In the genomic region with DNA sequence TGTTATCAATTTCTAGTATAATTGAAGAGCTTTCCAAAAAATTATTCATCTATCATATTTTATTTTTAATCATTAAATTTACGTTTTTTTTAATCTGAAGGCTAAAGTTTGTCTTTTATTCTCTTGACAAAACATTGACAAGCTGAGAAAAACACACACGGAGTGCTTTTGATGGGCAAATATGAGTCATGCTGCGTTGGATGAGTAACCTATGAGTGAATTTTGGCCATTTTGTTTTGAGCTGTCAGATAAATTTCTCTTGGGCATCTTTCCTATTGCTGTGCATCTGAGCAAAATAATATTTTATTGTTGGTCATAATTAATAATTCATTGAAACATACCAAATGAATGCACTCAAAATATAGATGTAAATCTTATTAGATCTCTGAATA, we compare ENCODE assay signal across 14 cellular contexts.
DNase-seq lines count a peak whose midpoint lies in the region; ATAC-seq and TF ChIP-seq lines count a peak whose summit lies in the region.
"Had no signal": no experiment of that assay in that cellular context is flagged by ENCODE, and none has a peak within 500 bp of the region (broad histone marks: within the 10 kb centered on the region; RNA-seq: fewer than 3 reads in every experiment).

No MANE protein-coding gene starts in this region.

- H2BK5ac ChIP-seq in H9 (ENCODE audit: insufficient read length, low read length) = no peak overlapping the region

- no peaks in the 10 kb centered on the region for H3K9me3 ChIP-seq in H9 (ENCODE audit: control insufficient read depth, low read depth, low read length)
- H3K9me3 ChIP-seq: mucosa of descending colon, pancreas, tibial artery had no signal

- H3K27ac ChIP-seq in H9 (ENCODE audit: insufficient read length, low read depth, low read length) = no peak overlapping the region
- H3K27ac ChIP-seq: pancreas, tibial artery had no signal

- no peak overlapping the region for H3K23ac ChIP-seq in H9 (ENCODE audit: insufficient read length, low read depth, low read length)

- no peak overlapping the region for H4K91ac ChIP-seq in H9 (ENCODE audit: insufficient read length, low read depth, low read length)

- H3K4me3 ChIP-seq in astrocyte of the spinal cord (ENCODE audit: low read depth, low read length) = no peak overlapping the region
- H3K4me3 ChIP-seq: GM23338, mucosa of descending colon, pancreas, tibial artery had no signal

- no peak overlapping the region for H2BK120ac ChIP-seq in H9 (ENCODE audit: low read depth, low read length, poor library complexity, severe bottlenecking)

- H3K4me2 ChIP-seq in H9 (ENCODE audit: insufficient read depth, insufficient read length, low read length) = no peak overlapping the region
- H3K4me2 ChIP-seq: GM23338 had no signal

- H4K20me1 ChIP-seq in H9 (ENCODE audit: control insufficient read depth, insufficient read depth, insufficient read length) = no peaks in the 10 kb centered on the region

- H3K18ac ChIP-seq in H9 (ENCODE audit: insufficient read length, low read depth, low read length) = no peak overlapping the region

- H3K4me1 Mint-ChIP-seq in type B pancreatic cell (ENCODE audit: unreplicated experiment) (peaks cover 25% of the 10 kb centered on the region), H9 (peaks cover 23 to 27% of the 10 kb centered on the region in 2 experiments)
- H3K4me1 Mint-ChIP-seq: activated naive CD8-positive, alpha-beta T cell treated with anti-CD3 and anti-CD28 coated beads for 36 hours had no signal

- peak; percentile 42 for ATAC-seq in GM21360 (IDR thresholded peaks at IDR 0.05; ENCODE audit: unreplicated experiment)
- peak; percentile 40 for ATAC-seq in HG03469 (IDR thresholded peaks at IDR 0.05; ENCODE audit: unreplicated experiment)
- ATAC-seq: CD8-positive, alpha-beta T cell had no signal

- H3K4ac ChIP-seq in H9 (ENCODE audit: low read depth, low read length) = no peak overlapping the region

- no peak overlapping the region for H2AFZ ChIP-seq in H9 (ENCODE audit: low read length)
- H2AFZ ChIP-seq: GM23338 had no signal

- H3K56ac ChIP-seq in H9 (ENCODE audit: insufficient read length, low read depth, low read length) = no peak overlapping the region

- no peaks in the 10 kb centered on the region for H3K79me2 ChIP-seq in H9 (ENCODE audit: insufficient read depth, low read length)

- H3K23me2 ChIP-seq in H9 (ENCODE audit: insufficient read length, low read depth, low read length, poor library complexity, severe bottlenecking) = no peaks in the 10 kb centered on the region

- no peak overlapping the region for H3K4me3 Mint-ChIP-seq in type B pancreatic cell
- H3K4me3 Mint-ChIP-seq in H9 = no peak overlapping the region
- H3K4me3 Mint-ChIP-seq: activated naive CD8-positive, alpha-beta T cell treated with anti-CD3 and anti-CD28 coated beads for 36 hours; CD8-positive, alpha-beta T cell; GM23338 had no signal

- no peaks in the 10 kb centered on the region for H3K4me1 ChIP-seq in H9 (ENCODE audit: insufficient read depth, low read length)
- H3K4me1 ChIP-seq: pancreas, tibial artery had no signal

- H3T11ph ChIP-seq in H9 (ENCODE audit: low read length) = no peak overlapping the region

- no CpG with 5 or more reads among the region's 3 CpGs for WGBS in H9 (ENCODE audit: extremely low coverage, insufficient read length, low lambda C conversion rate)

- no peaks in the 10 kb centered on the region for H3K27me3 ChIP-seq in H9 (ENCODE audit: insufficient read depth, low read length)
- H3K27me3 ChIP-seq: pancreas, tibial artery had no signal

- peaks cover 3% of the 10 kb centered on the region for H3K9me3 Mint-ChIP-seq in type B pancreatic cell
- peaks cover 2 to 5% of the 10 kb centered on the region in 2 experiments; a peak in 2 of 5 replicates for H3K9me3 Mint-ChIP-seq in H9
- H3K9me3 Mint-ChIP-seq: GM23338 had no signal

- no peaks in the 10 kb centered on the region for H3K79me1 ChIP-seq in H9 (ENCODE audit: insufficient read depth, low read depth, low read length, poor library complexity, severe bottlenecking)

- H3K14ac ChIP-seq in H9 (ENCODE audit: insufficient read depth, low read length) = no peak overlapping the region

- no peak overlapping the region for H4K8ac ChIP-seq in H9 (replicated peaks; ENCODE audit: insufficient read length, low read depth, low read length)

- no peak overlapping the region for H4K5ac ChIP-seq in H9 (ENCODE audit: insufficient read length, low read depth, low read length)

- H3K27ac Mint-ChIP-seq in type B pancreatic cell (no peak overlapping the region), H9 (no peak overlapping the region)
- H3K27ac Mint-ChIP-seq: activated naive CD8-positive, alpha-beta T cell treated with anti-CD3 and anti-CD28 coated beads for 36 hours; CD8-positive, alpha-beta T cell had no signal

- no peaks in the 10 kb centered on the region for H3K36me3 Mint-ChIP-seq in type B pancreatic cell
- H3K36me3 Mint-ChIP-seq in H9 (ENCODE audit: insufficient read depth in 1 of 3, low read depth in 3 of 3) = peaks cover 0 to 8% (median 2%) of the 10 kb centered on the region in 3 experiments; a peak in 3 of 7 replicates
- H3K36me3 Mint-ChIP-seq: activated naive CD8-positive, alpha-beta T cell treated with anti-CD3 and anti-CD28 coated beads for 36 hours; CD8-positive, alpha-beta T cell had no signal

- H3K9ac ChIP-seq in H9 (ENCODE audit: extremely low read depth, insufficient read length, low read length) = no peak overlapping the region

- no peak overlapping the region for H2BK20ac ChIP-seq in H9 (ENCODE audit: low read depth, low read length, poor library complexity, severe bottlenecking)

- H2BK15ac ChIP-seq in H9 (ENCODE audit: low read depth, low read length) = no peak overlapping the region

- in situ Hi-C loops in astrocyte of the spinal cord (cut with HindIII; ENCODE audit: low sequenced_read_pairs) = no loop called here

- no peak overlapping the region for H2BK12ac ChIP-seq in H9 (ENCODE audit: insufficient read length, low read depth, low read length)

- H3K27me3 Mint-ChIP-seq in type B pancreatic cell (no peaks in the 10 kb centered on the region), H9 (ENCODE audit: low read depth) (no peaks in the 10 kb centered on the region)
- H3K27me3 Mint-ChIP-seq: activated naive CD8-positive, alpha-beta T cell treated with anti-CD3 and anti-CD28 coated beads for 36 hours had no signal

- DNase-seq in astrocyte of the spinal cord (ENCODE audit: low read depth, low spot score) = peak; percentile 27
- DNase-seq in renal cortical epithelial cell (ENCODE audit: low read depth) = peak; percentile 84
- DNase-seq in type B pancreatic cell (ENCODE audit: extremely low spot score, unreplicated experiment) = no peak
- no peak for DNase-seq in H9
- no peak for DNase-seq in NCI-H1694 treated with DMSO at 0.1 percent for 48 hours (lab: John Stamatoyannopoulos, UW)
- DNase-seq in NCI-H2171 (lab: John Stamatoyannopoulos, UW) = no peak
- DNase-seq: activated naive CD8-positive, alpha-beta T cell treated with anti-CD3 and anti-CD28 coated beads for 36 hours; CD8-positive, alpha-beta T cell; pancreas; tibial artery had no signal

- no peak for TF ChIP-seq CTCF in astrocyte of the spinal cord (IDR thresholded peaks at IDR 0.05; ENCODE audit: low read depth, low read length)
- no peak for TF ChIP-seq CTCF in type B pancreatic cell (conservative IDR thresholded peaks at IDR 0.05)
- no peak for TF ChIP-seq CTCF in H9 (conservative IDR thresholded peaks at IDR 0.05)

- H2AK5ac ChIP-seq in H9 (ENCODE audit: insufficient read length, low read length) = no peak overlapping the region

Comparison
In these comparisons a context has a peak if more than half of its experiments do, and no peak if none do; other contexts are left out.
1. DNase-seq: peak in astrocyte of the spinal cord (single experiment) and renal cortical epithelial cell (single experiment); none in type B pancreatic cell (single experiment), H9 (single experiment), NCI-H1694 treated with DMSO at 0.1 percent for 48 hours (single experiment) and NCI-H2171 (single experiment).